ENCODE assay signal across 7 cellular contexts in the genomic region with DNA sequence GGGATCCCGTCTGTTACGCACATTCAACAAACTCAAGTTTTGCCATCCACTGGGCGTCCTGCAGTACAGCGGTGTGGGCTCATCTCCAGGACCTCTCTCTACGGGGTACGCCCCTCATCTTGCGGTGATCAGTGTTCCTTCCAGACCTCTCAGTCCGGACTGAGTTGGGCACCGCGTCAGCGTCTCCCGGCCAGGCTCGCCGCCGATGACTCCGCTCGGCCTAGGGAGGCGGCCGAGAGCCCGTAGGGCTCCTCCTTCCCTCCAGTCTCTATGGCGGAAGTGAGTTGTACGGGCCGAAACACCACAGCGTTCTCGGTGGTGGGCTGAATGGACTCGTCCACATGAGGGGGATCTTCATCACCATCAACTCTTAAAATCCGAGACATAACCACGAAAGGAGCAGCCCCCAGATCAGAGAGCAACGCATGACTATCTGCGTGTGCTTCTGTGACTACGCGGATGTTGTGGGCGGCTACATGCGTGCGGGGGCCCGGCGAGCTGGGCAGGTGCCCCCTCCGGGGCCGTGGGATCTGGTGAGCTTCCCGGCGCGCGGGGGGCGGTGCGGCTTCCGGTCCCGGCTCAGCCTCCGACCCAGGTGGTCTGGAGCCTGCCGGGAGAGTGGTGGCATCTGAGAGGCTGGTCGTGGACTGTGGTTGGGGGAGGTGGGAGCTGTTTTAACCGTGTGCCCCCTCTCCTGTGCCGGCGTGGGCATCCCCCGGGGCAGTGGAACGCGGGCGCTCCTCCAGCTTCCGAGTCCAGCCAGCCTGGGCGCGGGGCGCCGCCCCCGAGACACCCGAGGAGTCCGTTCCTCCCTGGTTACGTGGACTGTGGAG.
DNase-seq lines count a peak whose midpoint lies in the region; ATAC-seq lines count a peak whose summit lies in the region.

A gene with protein sequence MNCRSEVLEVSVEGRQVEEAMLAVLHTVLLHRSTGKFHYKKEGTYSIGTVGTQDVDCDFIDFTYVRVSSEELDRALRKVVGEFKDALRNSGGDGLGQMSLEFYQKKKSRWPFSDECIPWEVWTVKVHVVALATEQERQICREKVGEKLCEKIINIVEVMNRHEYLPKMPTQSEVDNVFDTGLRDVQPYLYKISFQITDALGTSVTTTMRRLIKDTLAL (plus strand): TSS at position 569 of the 833 bp plus-strand sequence. CDS start 3,673 bp downstream, outside the sequence.

- peak; percentile 82 for DNase-seq in NCI-H2029 treated with DMSO at 0.1 percent for 48 hours (lab: John Stamatoyannopoulos, UW)
- peak; percentile 71 for DNase-seq in T-helper 9 cell
- peak; percentile 97 for DNase-seq in astrocyte of the hippocampus (ENCODE audit: low read depth, low spot score)
- DNase-seq in hippocampal formation (lab: John Stamatoyannopoulos, UW) = peak; percentile 91 to 94
- DNase-seq in retina = peak; percentile 99

- peak; percentile 69 for ATAC-seq in GM18508 (IDR thresholded peaks at IDR 0.05; ENCODE audit: insufficient read depth, unreplicated experiment)
- peak; percentile 92 for ATAC-seq in HG03025 (IDR thresholded peaks at IDR 0.05; ENCODE audit: low FRiP score, unreplicated experiment)

Comparison
In these comparisons a context has a peak if more than half of its experiments do, and no peak if none do; other contexts are left out.
1. Peak in every context shown above with its lines: DNase-seq and ATAC-seq.